2 cellular contexts compared by ENCODE assay signal in the genomic region with DNA sequence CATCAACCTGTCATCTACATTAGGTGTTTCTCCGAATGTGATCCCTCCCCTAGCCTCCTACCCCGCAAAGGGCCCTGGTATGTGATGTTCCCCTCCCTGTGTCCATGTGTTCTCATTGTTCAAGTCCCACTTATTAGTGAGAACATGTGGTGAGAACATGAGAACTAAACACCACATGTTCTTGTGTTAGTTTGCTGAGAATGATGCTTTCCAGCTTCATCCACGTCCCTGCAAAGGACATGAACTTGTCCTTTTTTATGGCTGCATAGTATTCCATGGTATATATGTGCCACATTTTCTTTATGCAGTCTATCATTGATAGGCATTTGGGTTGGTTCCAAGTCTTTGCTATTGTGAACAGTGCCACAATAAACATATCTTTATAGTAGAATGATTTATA. TPM values are rescaled to one million over a fixed set of nuclear protein-coding genes. Genes with fewer than 3 reads are reported as not detected.
"Had no signal": no experiment of that assay in that cellular context is flagged by ENCODE, and none has a peak within 500 bp of the region (broad histone marks: within the 10 kb centered on the region; RNA-seq: fewer than 3 reads in every experiment).

No MANE protein-coding gene starts in this region.

RNA-seq across cellular contexts. Expression of a gene that starts 43.3 kb away (rescaled TPM):
- total RNA-seq: activated T-cell treated with anti-CD3 and anti-CD28 coated beads, Interleukin-2, amount 50 U/mL, for 72 hours; activated T-helper 17 cell treated with anti-CD3 and anti-CD28 coated beads, Interleukin-2, amount 50 U/mL, for 72 hours had no signal
